In the genomic region with DNA sequence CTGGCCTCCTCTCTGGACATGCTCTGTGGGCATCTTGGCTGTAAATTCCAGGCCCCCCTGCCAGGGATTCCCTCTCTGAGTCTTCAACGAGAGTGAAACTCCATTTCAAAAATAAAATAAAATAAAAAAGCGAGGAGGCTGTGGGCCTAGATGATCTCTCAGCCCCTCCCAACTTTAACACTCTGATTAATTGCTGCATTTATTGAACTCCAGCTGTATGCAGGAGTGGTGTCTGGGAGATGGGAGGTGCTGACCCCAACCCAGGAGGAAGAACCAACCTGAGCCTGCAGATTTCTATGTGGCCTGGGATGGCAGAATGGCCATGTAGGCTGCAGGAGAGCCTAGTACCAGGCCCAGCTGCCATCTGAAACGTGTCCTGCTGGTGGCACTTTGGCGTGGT, we compare ENCODE assay signal across 13 cellular contexts.
A peak's percentile ranks its signal among the peaks of the same experiment; 100 is the strongest.
DNase-seq lines count a peak whose midpoint lies in the region; ATAC-seq and TF ChIP-seq lines count a peak whose summit lies in the region.
"Had no signal": no experiment of that assay in that cellular context is flagged by ENCODE, and none has a peak within 500 bp of the region (broad histone marks: within the 10 kb centered on the region; RNA-seq: fewer than 3 reads in every experiment).

No MANE protein-coding gene starts in this region.

- H3K27me3 Mint-ChIP-seq in osteocyte (ENCODE audit: unreplicated experiment): no peaks in the 10 kb centered on the region

- no peak overlapping the region for H3K4me3 ChIP-seq in Panc1 (ENCODE audit: low read depth in 2 of 2, low read length in 2 of 2)
- H3K4me3 ChIP-seq in esophagus muscularis mucosa: no peak overlapping the region
- no peak overlapping the region for H3K4me3 ChIP-seq in WERI-Rb-1 (ENCODE audit: low read depth, low read length)
- H3K4me3 ChIP-seq in gastrocnemius medialis: no peak overlapping the region
- H3K4me3 ChIP-seq: GM12878 had no signal

- DNase-seq in Panc1 (ENCODE audit: low read depth, low spot score) (no peak), esophagus muscularis mucosa (ENCODE audit: extremely low spot score) (no peak), osteocyte (ENCODE audit: extremely low spot score, unreplicated experiment) (no peak), inferior parietal cortex (ENCODE audit: extremely low spot score) (no peak), WERI-Rb-1 (no peak), gastrocnemius medialis (no peak)
- DNase-seq: activated T-cell treated with anti-CD3 and anti-CD28 coated beads for 4 hours, aorta, NCI-H1092 treated with DMSO at 0.1 percent for 48 hours, SHP77 treated with DMSO at 0.1 percent for 48 hours had no signal

- ATAC-seq in Panc1: no peak
- no peak for ATAC-seq in GM21381 (IDR thresholded peaks at IDR 0.05; ENCODE audit: unreplicated experiment)
- no peak for ATAC-seq in gastrocnemius medialis
- ATAC-seq: GM12878 had no signal

- intact Hi-C loops in Panc1 (cut with micrococcal nuclease; ENCODE audit: unreplicated experiment) (no loop called here), esophagus muscularis mucosa (cut with DNase I) (loop anchor here (5.0 kb wide), 1 partner anchor 165 kb away; no protein-coding TSS in a partner anchor), gastrocnemius medialis (cut with DNase I; ENCODE audit: low total_unique reads) (no loop called here)

- H3K36me3 ChIP-seq in Panc1 (ENCODE audit: control insufficient read depth, insufficient read depth, low read length) (no peaks in the 10 kb centered on the region), esophagus muscularis mucosa (no peaks in the 10 kb centered on the region), WERI-Rb-1 (no peaks in the 10 kb centered on the region), gastrocnemius medialis (no peaks in the 10 kb centered on the region)

- no peak for TF ChIP-seq EP300 in esophagus muscularis mucosa (IDR thresholded peaks at IDR 0.05)

- POLR2A ChIA-PET in Panc1 (lab: Charles Lee): no interaction called here

- peaks cover 12% of the 10 kb centered on the region for H3K9me3 Mint-ChIP-seq in osteocyte (ENCODE audit: unreplicated experiment)

- no peaks in the 10 kb centered on the region for H3K36me3 Mint-ChIP-seq in osteocyte (ENCODE audit: unreplicated experiment)

- no TSS peak for BruUV-seq in Panc1 (replicated peaks; lab: Mats Ljungman, UMichigan)

- peaks cover 68% of the 10 kb centered on the region for H3K4me1 Mint-ChIP-seq in osteocyte (ENCODE audit: unreplicated experiment)

- H3K27me3 ChIP-seq in Panc1 (ENCODE audit: control insufficient read depth, insufficient read depth, low read length): no peaks in the 10 kb centered on the region
- H3K27me3 ChIP-seq in esophagus muscularis mucosa: no peaks in the 10 kb centered on the region
- no peaks in the 10 kb centered on the region for H3K27me3 ChIP-seq in WERI-Rb-1 (ENCODE audit: insufficient read depth, low read depth, severe bottlenecking)
- H3K27me3 ChIP-seq in gastrocnemius medialis: peaks cover 3 to 10% (median 8%) of the 10 kb centered on the region in 3 donors

- H3K27ac ChIP-seq in 22Rv1 (peak overlapping the region; percentile 83), Panc1 (ENCODE audit: low read length) (peak overlapping the region; percentile 76), esophagus muscularis mucosa (replicated peaks in 1 of 4) (peak overlapping the region; percentile 81 to 90 (median 83)), WERI-Rb-1 (no peak overlapping the region), gastrocnemius medialis (peak overlapping the region in 2 of 4 donors; percentile 18)

- TF ChIP-seq CTCF in 22Rv1 (IDR thresholded peaks at IDR 0.05) (no peak), Panc1 (IDR thresholded peaks at IDR 0.05) (no peak), esophagus muscularis mucosa (IDR thresholded peaks at IDR 0.05) (no peak), osteocyte (IDR thresholded peaks at IDR 0.05) (no peak), WERI-Rb-1 (IDR thresholded peaks at IDR 0.05; ENCODE audit: low read depth, low read length) (no peak), gastrocnemius medialis (IDR thresholded peaks at IDR 0.05 in 4 of 5, conservative IDR thresholded peaks at IDR 0.05 in 1 of 5) (no peak)

- no peak overlapping the region for H3K4me3 Mint-ChIP-seq in osteocyte (ENCODE audit: unreplicated experiment)

- H3K9me3 ChIP-seq in Panc1 (ENCODE audit: control insufficient read depth, insufficient read depth, low read depth, low read length) (peaks cover 3% of the 10 kb centered on the region; the same call in 1 of the 2 replicates), esophagus muscularis mucosa (peaks cover 0 to 12% (median 7%) of the 10 kb centered on the region in 4 donors), WERI-Rb-1 (ENCODE audit: severe bottlenecking) (peaks cover 4% of the 10 kb centered on the region), gastrocnemius medialis (no peaks in the 10 kb centered on the region)

- H3K27ac Mint-ChIP-seq in osteocyte (ENCODE audit: unreplicated experiment): peak overlapping the region; percentile 92

- TF ChIP-seq POLR2A in esophagus muscularis mucosa (IDR thresholded peaks at IDR 0.05; ENCODE audit: low read depth) (no peak), gastrocnemius medialis (IDR thresholded peaks at IDR 0.05) (no peak)

- peaks cover 40% of the 10 kb centered on the region for H3K4me1 ChIP-seq in Panc1 (ENCODE audit: control insufficient read depth, insufficient read depth, low read length)
- peaks cover 52 to 74% (median 70%) of the 10 kb centered on the region in 4 donors for H3K4me1 ChIP-seq in esophagus muscularis mucosa
- H3K4me1 ChIP-seq in gastrocnemius medialis: peaks cover 14 to 21% of the 10 kb centered on the region in 2 donors

- in situ Hi-C loops in Panc1 (cut with HindIII; ENCODE audit: low pct_unique_long_range_greater_than_20kb, low sequenced_read_pairs) (no loop called here), gastrocnemius medialis (cut with MboI; ENCODE audit: low sequenced_read_pairs in 4 of 4) (no loop called here)

- CTCF ChIA-PET in Panc1 (lab: Charles Lee): no interaction called here

- WGBS in esophagus muscularis mucosa: 54% methylated on average over 4 of the region's 4 CpGs
